Comparison of ENCODE assay signal across 1 cellular context in the genomic region with DNA sequence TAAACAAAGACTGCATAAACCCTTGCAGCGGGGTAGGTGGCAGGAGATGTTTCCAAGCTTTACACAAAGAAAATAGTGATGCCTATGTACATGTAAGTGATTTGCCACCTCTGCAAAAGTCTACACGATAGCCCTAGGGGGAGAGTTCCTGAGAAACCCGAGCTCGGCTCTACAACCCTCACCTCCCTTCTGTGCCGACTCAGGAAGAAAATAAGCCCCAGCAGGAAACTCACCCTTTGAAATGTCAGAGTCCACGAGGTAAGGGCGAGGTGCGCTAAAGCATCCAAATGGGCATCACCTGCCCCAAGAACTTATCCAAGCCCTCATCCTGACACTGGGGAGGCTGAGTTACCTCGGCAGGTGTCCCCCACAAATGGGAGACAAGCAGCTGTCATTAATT.
TF ChIP-seq lines count a peak whose summit lies in the region.

No MANE protein-coding gene starts in this region.

TF ChIP-seq in GM23338, 12 proteins besides CTCF, POLR2A, EP300 and RAD21 (continued from another document):
- TF ChIP-seq, protein P1, sequence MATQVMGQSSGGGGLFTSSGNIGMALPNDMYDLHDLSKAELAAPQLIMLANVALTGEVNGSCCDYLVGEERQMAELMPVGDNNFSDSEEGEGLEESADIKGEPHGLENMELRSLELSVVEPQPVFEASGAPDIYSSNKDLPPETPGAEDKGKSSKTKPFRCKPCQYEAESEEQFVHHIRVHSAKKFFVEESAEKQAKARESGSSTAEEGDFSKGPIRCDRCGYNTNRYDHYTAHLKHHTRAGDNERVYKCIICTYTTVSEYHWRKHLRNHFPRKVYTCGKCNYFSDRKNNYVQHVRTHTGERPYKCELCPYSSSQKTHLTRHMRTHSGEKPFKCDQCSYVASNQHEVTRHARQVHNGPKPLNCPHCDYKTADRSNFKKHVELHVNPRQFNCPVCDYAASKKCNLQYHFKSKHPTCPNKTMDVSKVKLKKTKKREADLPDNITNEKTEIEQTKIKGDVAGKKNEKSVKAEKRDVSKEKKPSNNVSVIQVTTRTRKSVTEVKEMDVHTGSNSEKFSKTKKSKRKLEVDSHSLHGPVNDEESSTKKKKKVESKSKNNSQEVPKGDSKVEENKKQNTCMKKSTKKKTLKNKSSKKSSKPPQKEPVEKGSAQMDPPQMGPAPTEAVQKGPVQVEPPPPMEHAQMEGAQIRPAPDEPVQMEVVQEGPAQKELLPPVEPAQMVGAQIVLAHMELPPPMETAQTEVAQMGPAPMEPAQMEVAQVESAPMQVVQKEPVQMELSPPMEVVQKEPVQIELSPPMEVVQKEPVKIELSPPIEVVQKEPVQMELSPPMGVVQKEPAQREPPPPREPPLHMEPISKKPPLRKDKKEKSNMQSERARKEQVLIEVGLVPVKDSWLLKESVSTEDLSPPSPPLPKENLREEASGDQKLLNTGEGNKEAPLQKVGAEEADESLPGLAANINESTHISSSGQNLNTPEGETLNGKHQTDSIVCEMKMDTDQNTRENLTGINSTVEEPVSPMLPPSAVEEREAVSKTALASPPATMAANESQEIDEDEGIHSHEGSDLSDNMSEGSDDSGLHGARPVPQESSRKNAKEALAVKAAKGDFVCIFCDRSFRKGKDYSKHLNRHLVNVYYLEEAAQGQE (IDR thresholded peaks at IDR 0.05; ENCODE audit: unreplicated experiment), result no peak
- no peak for TF ChIP-seq ZNF114 (CRISPR knock-in tag; IDR thresholded peaks at IDR 0.05)
- TF ChIP-seq, protein P2, sequence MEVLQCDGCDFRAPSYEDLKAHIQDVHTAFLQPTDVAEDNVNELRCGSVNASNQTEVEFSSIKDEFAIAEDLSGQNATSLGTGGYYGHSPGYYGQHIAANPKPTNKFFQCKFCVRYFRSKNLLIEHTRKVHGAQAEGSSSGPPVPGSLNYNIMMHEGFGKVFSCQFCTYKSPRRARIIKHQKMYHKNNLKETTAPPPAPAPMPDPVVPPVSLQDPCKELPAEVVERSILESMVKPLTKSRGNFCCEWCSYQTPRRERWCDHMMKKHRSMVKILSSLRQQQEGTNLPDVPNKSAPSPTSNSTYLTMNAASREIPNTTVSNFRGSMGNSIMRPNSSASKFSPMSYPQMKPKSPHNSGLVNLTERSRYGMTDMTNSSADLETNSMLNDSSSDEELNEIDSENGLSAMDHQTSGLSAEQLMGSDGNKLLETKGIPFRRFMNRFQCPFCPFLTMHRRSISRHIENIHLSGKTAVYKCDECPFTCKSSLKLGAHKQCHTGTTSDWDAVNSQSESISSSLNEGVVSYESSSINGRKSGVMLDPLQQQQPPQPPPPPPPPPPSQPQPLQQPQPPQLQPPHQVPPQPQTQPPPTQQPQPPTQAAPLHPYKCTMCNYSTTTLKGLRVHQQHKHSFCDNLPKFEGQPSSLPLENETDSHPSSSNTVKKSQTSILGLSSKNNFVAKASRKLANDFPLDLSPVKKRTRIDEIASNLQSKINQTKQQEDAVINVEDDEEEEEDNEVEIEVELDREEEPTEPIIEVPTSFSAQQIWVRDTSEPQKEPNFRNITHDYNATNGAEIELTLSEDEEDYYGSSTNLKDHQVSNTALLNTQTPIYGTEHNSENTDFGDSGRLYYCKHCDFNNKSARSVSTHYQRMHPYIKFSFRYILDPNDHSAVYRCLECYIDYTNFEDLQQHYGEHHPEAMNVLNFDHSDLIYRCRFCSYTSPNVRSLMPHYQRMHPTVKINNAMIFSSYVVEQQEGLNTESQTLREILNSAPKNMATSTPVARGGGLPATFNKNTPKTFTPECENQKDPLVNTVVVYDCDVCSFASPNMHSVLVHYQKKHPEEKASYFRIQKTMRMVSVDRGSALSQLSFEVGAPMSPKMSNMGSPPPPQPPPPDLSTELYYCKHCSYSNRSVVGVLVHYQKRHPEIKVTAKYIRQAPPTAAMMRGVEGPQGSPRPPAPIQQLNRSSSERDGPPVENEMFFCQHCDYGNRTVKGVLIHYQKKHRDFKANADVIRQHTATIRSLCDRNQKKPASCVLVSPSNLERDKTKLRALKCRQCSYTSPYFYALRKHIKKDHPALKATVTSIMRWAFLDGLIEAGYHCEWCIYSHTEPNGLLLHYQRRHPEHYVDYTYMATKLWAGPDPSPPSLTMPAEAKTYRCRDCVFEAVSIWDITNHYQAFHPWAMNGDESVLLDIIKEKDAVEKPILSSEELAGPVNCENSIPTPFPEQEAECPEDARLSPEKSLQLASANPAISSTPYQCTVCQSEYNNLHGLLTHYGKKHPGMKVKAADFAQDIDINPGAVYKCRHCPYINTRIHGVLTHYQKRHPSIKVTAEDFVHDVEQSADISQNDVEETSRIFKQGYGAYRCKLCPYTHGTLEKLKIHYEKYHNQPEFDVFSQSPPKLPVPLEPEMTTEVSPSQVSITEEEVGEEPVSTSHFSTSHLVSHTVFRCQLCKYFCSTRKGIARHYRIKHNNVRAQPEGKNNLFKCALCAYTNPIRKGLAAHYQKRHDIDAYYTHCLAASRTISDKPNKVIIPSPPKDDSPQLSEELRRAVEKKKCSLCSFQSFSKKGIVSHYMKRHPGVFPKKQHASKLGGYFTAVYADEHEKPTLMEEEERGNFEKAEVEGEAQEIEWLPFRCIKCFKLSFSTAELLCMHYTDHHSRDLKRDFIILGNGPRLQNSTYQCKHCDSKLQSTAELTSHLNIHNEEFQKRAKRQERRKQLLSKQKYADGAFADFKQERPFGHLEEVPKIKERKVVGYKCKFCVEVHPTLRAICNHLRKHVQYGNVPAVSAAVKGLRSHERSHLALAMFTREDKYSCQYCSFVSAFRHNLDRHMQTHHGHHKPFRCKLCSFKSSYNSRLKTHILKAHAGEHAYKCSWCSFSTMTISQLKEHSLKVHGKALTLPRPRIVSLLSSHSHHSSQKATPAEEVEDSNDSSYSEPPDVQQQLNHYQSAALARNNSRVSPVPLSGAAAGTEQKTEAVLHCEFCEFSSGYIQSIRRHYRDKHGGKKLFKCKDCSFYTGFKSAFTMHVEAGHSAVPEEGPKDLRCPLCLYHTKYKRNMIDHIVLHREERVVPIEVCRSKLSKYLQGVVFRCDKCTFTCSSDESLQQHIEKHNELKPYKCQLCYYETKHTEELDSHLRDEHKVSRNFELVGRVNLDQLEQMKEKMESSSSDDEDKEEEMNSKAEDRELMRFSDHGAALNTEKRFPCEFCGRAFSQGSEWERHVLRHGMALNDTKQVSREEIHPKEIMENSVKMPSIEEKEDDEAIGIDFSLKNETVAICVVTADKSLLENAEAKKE (CRISPR knock-in tag; IDR thresholded peaks at IDR 0.05), result no peak
- no peak for TF ChIP-seq ZNF331 (CRISPR knock-in tag; IDR thresholded peaks at IDR 0.05; ENCODE audit: low read depth)
- no peak for TF ChIP-seq EZH2 (IDR thresholded peaks at IDR 0.05; ENCODE audit: low read depth, unreplicated experiment)
